Comparison of ENCODE assay signal across 1 cellular context in the genomic region with DNA sequence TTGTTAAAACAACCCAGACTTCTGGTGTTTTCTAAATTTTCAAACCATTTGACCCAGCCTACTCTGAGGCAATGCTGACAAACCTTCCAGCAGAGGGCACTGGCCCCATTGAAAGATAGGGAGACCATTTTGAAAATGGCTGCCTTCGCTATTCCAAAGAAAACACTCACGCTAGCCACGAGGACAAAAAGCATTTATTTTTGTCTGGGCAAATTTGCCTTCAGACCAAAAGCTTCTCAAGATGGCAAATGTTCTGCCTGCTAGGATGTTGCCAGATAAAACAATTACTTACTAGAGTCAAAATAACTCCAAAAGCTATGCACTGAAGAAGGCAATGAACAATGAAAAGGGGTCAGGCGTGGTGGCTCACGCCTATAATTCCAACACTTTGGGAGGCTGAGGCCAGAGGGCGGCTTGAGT.
TF ChIP-seq lines count a peak whose summit lies in the region.

No MANE protein-coding gene starts in this region.

TF ChIP-seq in H1, 55 proteins besides CTCF, POLR2A, EP300 and RAD21 (continued from another document):
- TF ChIP-seq, protein P1, sequence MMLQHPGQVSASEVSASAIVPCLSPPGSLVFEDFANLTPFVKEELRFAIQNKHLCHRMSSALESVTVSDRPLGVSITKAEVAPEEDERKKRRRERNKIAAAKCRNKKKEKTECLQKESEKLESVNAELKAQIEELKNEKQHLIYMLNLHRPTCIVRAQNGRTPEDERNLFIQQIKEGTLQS (IDR thresholded peaks at IDR 0.05; ENCODE audit: insufficient read depth, low read depth, low read length) = no peak
- TF ChIP-seq BACH1 (IDR thresholded peaks at IDR 0.05; ENCODE audit: low read length) = no peak
- TF ChIP-seq, protein P2, sequence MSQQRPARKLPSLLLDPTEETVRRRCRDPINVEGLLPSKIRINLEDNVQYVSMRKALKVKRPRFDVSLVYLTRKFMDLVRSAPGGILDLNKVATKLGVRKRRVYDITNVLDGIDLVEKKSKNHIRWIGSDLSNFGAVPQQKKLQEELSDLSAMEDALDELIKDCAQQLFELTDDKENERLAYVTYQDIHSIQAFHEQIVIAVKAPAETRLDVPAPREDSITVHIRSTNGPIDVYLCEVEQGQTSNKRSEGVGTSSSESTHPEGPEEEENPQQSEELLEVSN (IDR thresholded peaks at IDR 0.05) = peak; percentile 57; the same call in 1 of the 2 replicates
- TF ChIP-seq TBP (IDR thresholded peaks at IDR 0.05; ENCODE audit: low read depth, low read length) = no peak
- peak; percentile 99 for TF ChIP-seq YY1 (IDR thresholded peaks at IDR 0.05; ENCODE audit: low read depth, low read length)
- TF ChIP-seq SIRT6 (IDR thresholded peaks at IDR 0.05; ENCODE audit: low read length) = no peak
